4 cellular contexts compared by ENCODE assay signal in genomic region chr19:29545447-29545846, GRCh38. TPM values are rescaled to one million over a fixed set of nuclear protein-coding genes. Genes with fewer than 3 reads are reported as not detected.
"Had no signal": no experiment of that assay in that cellular context is flagged by ENCODE, and none has a peak within 500 bp of the region (broad histone marks: within the 10 kb centered on the region; RNA-seq: fewer than 3 reads in every experiment).

No MANE protein-coding gene starts in this region.

RNA-seq across cellular contexts. Expression of gene VSTM2B, which starts 19.7 kb away (rescaled TPM):
- total RNA-seq: LHCN-M2, M059J, MCF 10A, NCI-H460 had no signal
